Comparison of ENCODE assay signal across 7 cellular contexts in the genomic region with DNA sequence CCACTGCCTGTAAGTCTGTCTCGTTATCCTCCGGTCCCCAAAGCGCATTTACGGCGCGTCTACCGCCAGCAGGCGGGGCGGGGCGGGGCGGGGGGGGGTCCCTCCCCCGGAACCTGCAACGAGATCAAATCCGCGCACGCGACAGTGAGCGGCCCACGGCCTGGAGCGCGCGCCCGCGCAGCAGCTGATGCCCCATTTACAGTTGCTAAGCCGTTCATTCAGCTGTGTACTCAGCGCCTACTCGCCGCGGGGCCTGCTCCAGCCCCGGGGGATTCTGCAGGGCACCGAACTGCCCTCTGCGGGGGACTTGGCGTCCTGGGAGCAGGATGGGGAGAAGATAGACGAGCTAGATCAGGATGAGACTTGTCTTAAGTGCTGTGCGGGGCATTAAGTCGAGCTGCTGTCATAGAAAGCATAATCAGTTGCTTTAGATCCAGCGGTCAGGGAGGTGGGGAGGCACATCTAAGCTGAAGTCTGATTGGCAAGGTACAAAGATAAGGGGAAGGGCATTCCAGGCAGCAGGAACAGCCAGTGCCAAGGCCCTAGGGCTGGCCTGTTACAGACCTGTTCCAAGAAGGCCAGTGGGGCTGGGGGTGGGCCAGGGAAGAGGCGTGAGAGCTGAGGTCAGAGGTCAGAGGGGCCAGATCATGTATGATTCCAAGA. TPM values are rescaled to one million over a fixed set of nuclear protein-coding genes. Genes with fewer than 3 reads are reported as not detected.
DNase-seq lines count a peak whose midpoint lies in the region; ATAC-seq and TF ChIP-seq lines count a peak whose summit lies in the region.

No MANE protein-coding gene starts in this region.

- H3K9me3 ChIP-seq in SJCRH30 (replicated peaks): no peaks in the 10 kb centered on the region
- H3K9me3 ChIP-seq in ovary: no peaks in the 10 kb centered on the region
- H3K9me3 ChIP-seq in tibial nerve: no peaks in the 10 kb centered on the region

- TF ChIP-seq POLR2A in ovary (IDR thresholded peaks at IDR 0.05) (no peak), tibial nerve (IDR thresholded peaks at IDR 0.05) (no peak)

- peak; percentile 25 for ATAC-seq in GM18907 (IDR thresholded peaks at IDR 0.05; ENCODE audit: unreplicated experiment)

- no peak for TF ChIP-seq EP300 in ovary (IDR thresholded peaks at IDR 0.05)
- no peak for TF ChIP-seq EP300 in tibial nerve (IDR thresholded peaks at IDR 0.05)

- H3K36me3 ChIP-seq in SJCRH30: no peaks in the 10 kb centered on the region
- no peaks in the 10 kb centered on the region for H3K36me3 ChIP-seq in ovary
- no peaks in the 10 kb centered on the region for H3K36me3 ChIP-seq in tibial nerve

- intact Hi-C loops in ovary (cut with DNase I): loop anchor here in 1 of 4 donors (5.0 kb wide), 1 partner anchor 83 kb away; no protein-coding TSS in a partner anchor

- H3K4me3 ChIP-seq in SJCRH30 (peak overlapping the region; percentile 75), ovary (peak overlapping the region; percentile 80), tibial nerve (peak overlapping the region; percentile 47 to 90 (median 70))

- H3K27ac ChIP-seq in SJCRH30 (peak overlapping the region; percentile 77), ovary (peak overlapping the region; percentile 67 to 77), tibial nerve (peak overlapping the region in 3 of 4 donors; percentile 41 to 84 (median 82))

- H3K27me3 ChIP-seq in SJCRH30 (no peaks in the 10 kb centered on the region), ovary (no peaks in the 10 kb centered on the region), tibial nerve (no peaks in the 10 kb centered on the region)

- peak; percentile 60 for DNase-seq in LoVo (ENCODE audit: low spot score)
- peak; percentile 77 to 80 for DNase-seq in SJCRH30
- peak; percentile 34 to 80 (median 58) for DNase-seq in activated naive CD4-positive, alpha-beta T cell (lab: John Stamatoyannopoulos, UW)
- DNase-seq in germinal center (ENCODE audit: low spot score): peak; percentile 82
- DNase-seq in ovary: peak; percentile 42 to 72 (median 60)
- DNase-seq in tibial nerve (ENCODE audit: low spot score in 2 of 2): no peak

- peaks cover 15% of the 10 kb centered on the region for H3K4me1 ChIP-seq in SJCRH30
- peaks cover 23% of the 10 kb centered on the region for H3K4me1 ChIP-seq in ovary (ENCODE audit: insufficient read depth)
- peaks cover 0 to 34% (median 9%) of the 10 kb centered on the region in 4 donors for H3K4me1 ChIP-seq in tibial nerve

- TF ChIP-seq CTCF in ovary (IDR thresholded peaks at IDR 0.05): no peak
- no peak for TF ChIP-seq CTCF in tibial nerve (IDR thresholded peaks at IDR 0.05)

- 2 to 6% (median 5%) methylated on average over 26 to 38 of the region's 38 CpGs for WGBS in ovary, 3 donors
- 8 to 9% methylated on average over 13 to 14 of the region's 38 CpGs for WGBS in tibial nerve, 2 donors

RNA-seq across cellular contexts. Expression of gene CCDC85C, which starts 1.4 kb away (rescaled TPM):
- total RNA-seq in SJCRH30 (2014; rRNA removed; shearing (Covaris generic)): 12.2 and 12.9 TPM in 2 replicates
- total RNA-seq in ovary: 10 to 100 TPM in 5 of 7 donors, 1 to 10 TPM in 2; 2.1 to 28.4 (median 13.2) TPM
- 1 to 10 TPM; 3.2 to 6.7 TPM for polyA plus RNA-seq in ovary
- total RNA-seq in tibial nerve: 1 to 10 TPM in 2 of 4 donors, under 1 TPM in 2; 0.60 to 4.6 (median 1.8) TPM

RNA-seq across cellular contexts. Expression of gene HHIPL1, which starts 39.5 kb away (rescaled TPM):
- not detected in 2 replicates for total RNA-seq in SJCRH30 (2014; rRNA removed; shearing (Covaris generic))
- total RNA-seq in ovary: 1 to 10 TPM in 6 of 7 donors, under 1 TPM in 1; 0.48 to 3.8 (median 2.4) TPM
- 1 to 10 TPM in 1 of 2 donors, under 1 TPM in 1; 0.82 to 1.2 TPM for polyA plus RNA-seq in ovary
- 1 to 10 TPM; 2.6 to 3.9 (median 3.1) TPM for total RNA-seq in tibial nerve

Comparison
In these comparisons a context has a peak if more than half of its experiments do, and no peak if none do; other contexts are left out.
1. DNase-seq: peak in LoVo (single experiment), SJCRH30 (2 of 2), activated naive CD4-positive, alpha-beta T cell (4 of 4), germinal center (single experiment) and ovary (5 of 5); none in tibial nerve (0 of 2).
2. Peak in every context shown above with its lines, with median percentiles within 50 percentile points of each other: H3K27ac ChIP-seq and H3K4me3 ChIP-seq.